8 cellular contexts compared by ENCODE assay signal in genomic region chr13:36819811-36820140, GRCh38. TPM values are rescaled to one million over a fixed set of nuclear protein-coding genes. Genes with fewer than 3 reads are reported as not detected.
DNase-seq lines count a peak whose midpoint lies in the region; ATAC-seq and TF ChIP-seq lines count a peak whose summit lies in the region.

No MANE protein-coding gene starts in this region.

- peaks cover 10% of the 10 kb centered on the region for H3K27me3 Mint-ChIP-seq in CD4-positive, CD25-positive, alpha-beta regulatory T cell
- peaks cover 0 to 10% (median 6%) of the 10 kb centered on the region in 5 donors for H3K27me3 Mint-ChIP-seq in naive thymus-derived CD4-positive, alpha-beta T cell

- CTCF ChIA-PET in naive thymus-derived CD4-positive, alpha-beta T cell (lab: Charles Lee): no interaction called here

- 3 to 7% methylated on average over 14 of the region's 14 CpGs for WGBS in ectodermal cell, 2 experiments
- WGBS in thyroid gland, 2 donors: 0 to 1% methylated on average over 13 to 14 of the region's 14 CpGs

- no peaks in the 10 kb centered on the region for H3K9me3 Mint-ChIP-seq in CD4-positive, CD25-positive, alpha-beta regulatory T cell
- H3K9me3 Mint-ChIP-seq in naive thymus-derived CD4-positive, alpha-beta T cell: no peaks in the 10 kb centered on the region

- H3K4me3 Mint-ChIP-seq in CD4-positive, CD25-positive, alpha-beta regulatory T cell: peak overlapping the region; percentile 95 to 99 (median 97)
- peak overlapping the region; percentile 90 to 98 (median 92) for H3K4me3 Mint-ChIP-seq in naive thymus-derived CD4-positive, alpha-beta T cell

- DNase-seq in CD4-positive, CD25-positive, alpha-beta regulatory T cell: peak; percentile 7 to 66 (median 33)
- DNase-seq in SW480 (ENCODE audit: low spot score): peak; percentile 32
- peak in 5 of 9 donors; percentile 9 to 38 (median 18) for DNase-seq in naive thymus-derived CD4-positive, alpha-beta T cell
- peak in 1 of 2 donors; percentile 12 for DNase-seq in thyroid gland
- DNase-seq in NCI-H446 (lab: John Stamatoyannopoulos, UW): no peak

- no peak for TF ChIP-seq POLR2A in thyroid gland (IDR thresholded peaks at IDR 0.05)

- H3K4me1 Mint-ChIP-seq in CD4-positive, CD25-positive, alpha-beta regulatory T cell: peaks cover 43 to 64% (median 51%) of the 10 kb centered on the region in 4 donors
- peaks cover 26 to 67% (median 61%) of the 10 kb centered on the region in 7 donors for H3K4me1 Mint-ChIP-seq in naive thymus-derived CD4-positive, alpha-beta T cell

- no peak for TF ChIP-seq CTCF in thyroid gland (IDR thresholded peaks at IDR 0.05)

- H3K9me3 ChIP-seq in CD4-positive, CD25-positive, alpha-beta regulatory T cell (ENCODE audit: control insufficient read depth in 2 of 2, low read length in 2 of 2): no peaks in the 10 kb centered on the region
- H3K9me3 ChIP-seq in ectodermal cell (ENCODE audit: control insufficient read depth, low read length): no peaks in the 10 kb centered on the region
- no peaks in the 10 kb centered on the region for H3K9me3 ChIP-seq in naive thymus-derived CD4-positive, alpha-beta T cell (ENCODE audit: control insufficient read depth in 2 of 3, low read length in 3 of 3)
- H3K9me3 ChIP-seq in thyroid gland: no peaks in the 10 kb centered on the region

- H3K36me3 Mint-ChIP-seq in CD4-positive, CD25-positive, alpha-beta regulatory T cell: peaks cover under 1% of the 10 kb centered on the region
- H3K36me3 Mint-ChIP-seq in naive thymus-derived CD4-positive, alpha-beta T cell: peaks cover 0 to 8% (median 0%) of the 10 kb centered on the region in 5 donors

- POLR2A ChIA-PET in naive thymus-derived CD4-positive, alpha-beta T cell (lab: Charles Lee): interaction anchor here (3.1 kb wide), 1 partner anchor 181 kb away, joined by 12 read pairs; the partner anchor contains the start of gene EXOSC8

- intact Hi-C loops in naive thymus-derived CD4-positive, alpha-beta T cell (cut with micrococcal nuclease): loop anchor here (1.0 to 5.0 kb wide), 9 partner anchors 163 to 1530 kb away; partner anchors contain the start of genes SPART (in 2 of the 2), SUPT20H (in 2 of the 2), UFM1 (in 2 of the 2) and ALG5 (in 1 of the 2)
- intact Hi-C loops in thyroid gland (cut with DNase I): no loop called here

- H3K36me3 ChIP-seq in CD4-positive, CD25-positive, alpha-beta regulatory T cell (ENCODE audit: control insufficient read depth, insufficient read depth, low read length): no peaks in the 10 kb centered on the region
- no peaks in the 10 kb centered on the region for H3K36me3 ChIP-seq in ectodermal cell (ENCODE audit: control insufficient read depth, insufficient read depth, low read length)
- no peaks in the 10 kb centered on the region for H3K36me3 ChIP-seq in naive thymus-derived CD4-positive, alpha-beta T cell (ENCODE audit: control insufficient read depth in 2 of 3, insufficient read depth in 3 of 3, low read length in 3 of 3)
- no peaks in the 10 kb centered on the region for H3K36me3 ChIP-seq in thyroid gland

- peak overlapping the region; percentile 91 for H3K4me3 ChIP-seq in CD4-positive, CD25-positive, alpha-beta regulatory T cell (ENCODE audit: low read depth, low read length)
- H3K4me3 ChIP-seq in ectodermal cell (ENCODE audit: insufficient read depth, low read depth, low read length) (peak overlapping the region; percentile 73), thyroid gland (replicated peaks in 1 of 3) (peak overlapping the region; percentile 61 to 92 (median 78))
- peak overlapping the region; percentile 86 for H3K4me3 ChIP-seq in naive thymus-derived CD4-positive, alpha-beta T cell (ENCODE audit: low read length)

- H3K27me3 ChIP-seq in CD4-positive, CD25-positive, alpha-beta regulatory T cell (ENCODE audit: control insufficient read depth, insufficient read depth, low read length): no peaks in the 10 kb centered on the region
- H3K27me3 ChIP-seq in ectodermal cell (ENCODE audit: control insufficient read depth, insufficient read depth, low read length, poor library complexity, severe bottlenecking) (no peaks in the 10 kb centered on the region), thyroid gland (no peaks in the 10 kb centered on the region)
- H3K27me3 ChIP-seq in naive thymus-derived CD4-positive, alpha-beta T cell (ENCODE audit: control insufficient read depth in 2 of 2, insufficient read depth in 2 of 2, low read length in 2 of 2): no peaks in the 10 kb centered on the region

- H3K27ac Mint-ChIP-seq in CD4-positive, CD25-positive, alpha-beta regulatory T cell: peak overlapping the region; percentile 94 to 98 (median 96)
- peak overlapping the region; percentile 70 to 96 (median 92) for H3K27ac Mint-ChIP-seq in naive thymus-derived CD4-positive, alpha-beta T cell

- peak overlapping the region; percentile 77 for H3K27ac ChIP-seq in CD4-positive, CD25-positive, alpha-beta regulatory T cell (ENCODE audit: insufficient read depth, low read length, poor library complexity, severe bottlenecking)
- H3K27ac ChIP-seq in ectodermal cell (ENCODE audit: insufficient read depth, low read depth, low read length, poor library complexity, severe bottlenecking) (no peak overlapping the region), thyroid gland (peak overlapping the region in 1 of 3 donors; percentile 60)
- peak overlapping the region; percentile 93 for H3K27ac ChIP-seq in naive thymus-derived CD4-positive, alpha-beta T cell (ENCODE audit: low read depth, low read length)

- ATAC-seq in CD4-positive, CD25-positive, alpha-beta regulatory T cell (ENCODE audit: low read depth in 2 of 2): peak in 1 of 2 donors; percentile 6
- peak; percentile 7 for ATAC-seq in GM19324 (IDR thresholded peaks at IDR 0.05; ENCODE audit: low FRiP score, unreplicated experiment)
- ATAC-seq in HG03439 (IDR thresholded peaks at IDR 0.05; ENCODE audit: unreplicated experiment): peak; percentile 9
- ATAC-seq in naive thymus-derived CD4-positive, alpha-beta T cell: peak; percentile 16

- peaks cover 49% of the 10 kb centered on the region for H3K4me1 ChIP-seq in CD4-positive, CD25-positive, alpha-beta regulatory T cell (ENCODE audit: control insufficient read depth, insufficient read depth, low read length, poor library complexity, severe bottlenecking)
- peaks cover 8% of the 10 kb centered on the region for H3K4me1 ChIP-seq in ectodermal cell (ENCODE audit: control insufficient read depth, insufficient read depth, low read length)
- H3K4me1 ChIP-seq in naive thymus-derived CD4-positive, alpha-beta T cell (ENCODE audit: control insufficient read depth in 2 of 2, insufficient read depth in 2 of 2, low read length in 2 of 2): peaks cover 11 to 12% of the 10 kb centered on the region in 2 donors
- peaks cover 8 to 17% of the 10 kb centered on the region in 2 donors for H3K4me1 ChIP-seq in thyroid gland

RNA-seq across cellular contexts. Expression of gene RFXAP, which starts 0.8 kb away (rescaled TPM):
- 7.1 TPM for total RNA-seq in CD4-positive, CD25-positive, alpha-beta regulatory T cell
- polyA plus RNA-seq in CD4-positive, CD25-positive, alpha-beta regulatory T cell: 1 to 10 TPM; 2.4 to 2.5 (median 2.5) TPM
- polyA plus RNA-seq in ectodermal cell (2013, experiment 1 of 4): 17.9 TPM
- polyA plus RNA-seq in ectodermal cell (2013, experiment 2 of 4): 21.8 TPM
- polyA plus RNA-seq in ectodermal cell (2013, experiment 3 of 4): 20.9 TPM
- polyA plus RNA-seq in ectodermal cell (2013, experiment 4 of 4): 19.9 TPM
- 10 to 100 TPM in 3 of 5 experiments, 1 to 10 TPM in 2; 4.9 to 12.7 (median 12.0) TPM for total RNA-seq in naive thymus-derived CD4-positive, alpha-beta T cell
- polyA plus RNA-seq in naive thymus-derived CD4-positive, alpha-beta T cell: 1 to 10 TPM; 2.4 TPM
- 10 to 100 TPM in 1 of 4 donors, 1 to 10 TPM in 3; 6.0 to 10.7 (median 9.4) TPM for total RNA-seq in thyroid gland

Comparison
In these comparisons a context has a peak if more than half of its experiments do, and no peak if none do; other contexts are left out.
1. DNase-seq: peak in CD4-positive, CD25-positive, alpha-beta regulatory T cell (3 of 3), SW480 (single experiment) and naive thymus-derived CD4-positive, alpha-beta T cell (5 of 9); none in NCI-H446 (0 of 2).
2. Peak in every context shown above with its lines, with median percentiles within 50 percentile points of each other: H3K4me3 ChIP-seq.